1 cellular context compared by ENCODE assay signal in genomic region chr19:17861542-17862402, GRCh38.
TF ChIP-seq lines count a peak whose summit lies in the region.

No MANE protein-coding gene starts in this region.

TF ChIP-seq in K562, 482 proteins besides CTCF, POLR2A, EP300 and RAD21:
- TF ChIP-seq ZNF134 (CRISPR knock-in tag; conservative IDR thresholded peaks at IDR 0.05) (no peak), ZNF431 (CRISPR knock-in tag; IDR thresholded peaks at IDR 0.05) (no peak), TCF15 (CRISPR knock-in tag; IDR thresholded peaks at IDR 0.05) (no peak), CREB3 (tag; conservative IDR thresholded peaks at IDR 0.05; ENCODE audit: low read depth) (no peak), ZNF395 (CRISPR knock-in tag; IDR thresholded peaks at IDR 0.05) (no peak), NR3C1 (CRISPR knock-in tag; IDR thresholded peaks at IDR 0.05) (no peak), RUNX1 (IDR thresholded peaks at IDR 0.05; ENCODE audit: low read depth) (no peak), RBFOX2 (IDR thresholded peaks at IDR 0.05; ENCODE audit: low read depth, low read length) (peak; percentile 79), HDGF (IDR thresholded peaks at IDR 0.05) (no peak), ZSCAN32 (CRISPR knock-in tag; IDR thresholded peaks at IDR 0.05) (no peak), ZNF639 (CRISPR knock-in tag; conservative IDR thresholded peaks at IDR 0.05 in 1 of 2, IDR thresholded peaks at IDR 0.05 in 1 of 2) (no peak), ZNF444 (CRISPR knock-in tag; IDR thresholded peaks at IDR 0.05) (no peak), ELF2 (CRISPR knock-in tag; IDR thresholded peaks at IDR 0.05) (no peak), ZNF282 (CRISPR knock-in tag; IDR thresholded peaks at IDR 0.05) (no peak), NR0B1 (IDR thresholded peaks at IDR 0.05; ENCODE audit: partially characterized antibody) (no peak), HNRNPUL1 (IDR thresholded peaks at IDR 0.05; ENCODE audit: low read length) (peak; percentile 46), PML (IDR thresholded peaks at IDR 0.05; ENCODE audit: low read length) (0 out of 2 replicates have a peak, but pooled peaks have one; percentile 30), FOXK2 (conservative IDR thresholded peaks at IDR 0.05 in 1 of 2, IDR thresholded peaks at IDR 0.05 in 1 of 2; ENCODE audit: low read depth in 2 of 2) (no peak), RB1 (IDR thresholded peaks at IDR 0.05; ENCODE audit: low read depth) (no peak), CBX1 (IDR thresholded peaks at IDR 0.05; ENCODE audit: low read depth) (no peak), ZNF655 (CRISPR knock-in tag; IDR thresholded peaks at IDR 0.05) (no peak), ZNF512 (tag; IDR thresholded peaks at IDR 0.05) (no peak), LCOR (CRISPR knock-in tag; IDR thresholded peaks at IDR 0.05) (0 out of 2 replicates have a peak, but pooled peaks have one; percentile 21), ARID3A (IDR thresholded peaks at IDR 0.05; ENCODE audit: borderline replicate concordance, low read depth, low read length) (no peak), ZNF586 (CRISPR knock-in tag; conservative IDR thresholded peaks at IDR 0.05) (no peak), POLR2AphosphoS5 (IDR thresholded peaks at IDR 0.05; ENCODE audit: control insufficient read depth, insufficient read depth, low read depth, low read length) (peak; percentile 42; the same call in 1 of the 2 replicates), CHD1 (IDR thresholded peaks at IDR 0.05; ENCODE audit: low read length) (no peak), SIN3A (IDR thresholded peaks at IDR 0.05; ENCODE audit: borderline replicate concordance in 2 of 2, control insufficient read depth in 1 of 2, low read depth in 2 of 2, low read length in 2 of 2) (0 out of 4 replicates have a peak, but pooled peaks of 1 of the 2 experiments have one; percentile 21), THAP7 (CRISPR knock-in tag; IDR thresholded peaks at IDR 0.05) (no peak), TFAP4 (CRISPR knock-in tag; IDR thresholded peaks at IDR 0.05; ENCODE audit: borderline replicate concordance) (0 out of 2 replicates have a peak, but pooled peaks have one; percentile 27), CHD7 (IDR thresholded peaks at IDR 0.05; ENCODE audit: low read depth, low read length) (peak; percentile 63)
